In the genomic region with DNA sequence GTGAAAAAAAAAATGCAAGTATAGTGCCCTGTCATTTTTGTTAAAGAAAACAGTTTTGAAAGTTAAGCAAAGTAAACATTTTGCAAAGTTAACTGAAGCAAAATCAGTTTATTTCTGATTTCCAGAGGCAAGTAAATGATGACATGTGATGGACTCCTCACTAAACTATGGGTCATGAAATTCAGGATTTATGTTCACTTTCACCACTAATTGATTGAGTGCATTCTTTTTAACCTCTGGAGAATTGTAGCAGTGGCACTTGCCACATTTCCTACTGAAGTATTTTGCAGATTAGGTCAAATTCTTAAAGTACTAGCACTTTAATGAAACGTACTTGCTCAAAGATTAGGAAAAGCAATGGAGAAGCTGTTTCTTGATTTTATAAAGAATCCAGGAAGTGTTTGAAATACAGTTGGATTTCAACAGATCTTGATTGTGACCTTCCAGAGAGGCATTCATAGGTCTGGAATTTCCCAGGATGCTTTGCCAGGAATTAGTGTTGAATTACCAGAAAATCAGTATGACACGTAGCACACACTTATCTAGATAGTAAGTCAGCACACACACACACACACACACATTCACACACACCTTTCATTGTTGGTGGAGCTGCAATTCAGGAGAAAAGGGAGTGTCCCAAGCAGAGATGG, we compare ENCODE assay signal across 11 cellular contexts.
DNase-seq lines count a peak whose midpoint lies in the region; ATAC-seq and TF ChIP-seq lines count a peak whose summit lies in the region.
"Had no signal": no experiment of that assay in that cellular context is flagged by ENCODE, and none has a peak within 500 bp of the region (broad histone marks: within the 10 kb centered on the region; RNA-seq: fewer than 3 reads in every experiment).

No MANE protein-coding gene starts in this region.

- in situ Hi-C loops in IMR-90 (cut with MboI; ENCODE audit: low sequenced_read_pairs) (no loop called here), mammary epithelial cell (cut with MboI; ENCODE audit: low sequenced_read_pairs in 2 of 2) (no loop called here), transverse colon (cut with MboI; ENCODE audit: low pct_ligation_motif_present in 1 of 4, low pct_unique_long_range_greater_than_20kb in 1 of 4, low sequenced_read_pairs in 3 of 4) (no loop called here)

- H3K79me1 ChIP-seq in IMR-90 (ENCODE audit: low read depth in 1 of 2, low read length in 2 of 2) = no peaks in the 10 kb centered on the region

- H2BK15ac ChIP-seq in IMR-90 (ENCODE audit: low read depth, low read length) = peak overlapping the region; percentile 90; the same call in 2 of the 3 replicates

- H4K5ac ChIP-seq in IMR-90 (ENCODE audit: low read depth, low read length) = peak overlapping the region; percentile 81

- no peaks in the 10 kb centered on the region for H3K27me3 ChIP-seq in IMR-90 (ENCODE audit: control insufficient read depth, insufficient read depth, low read length)
- H3K27me3 ChIP-seq in mammary epithelial cell (ENCODE audit: insufficient read depth, low read length) = no peaks in the 10 kb centered on the region
- H3K27me3 ChIP-seq in kidney epithelial cell (ENCODE audit: control insufficient read depth, insufficient read depth, low read length) = no peaks in the 10 kb centered on the region
- H3K27me3 ChIP-seq in transverse colon = no peaks in the 10 kb centered on the region

- no peak for TF ChIP-seq CTCF in IMR-90 (conservative IDR thresholded peaks at IDR 0.05; ENCODE audit: low read depth, low read length)
- no peak for TF ChIP-seq CTCF in mammary epithelial cell (conservative IDR thresholded peaks at IDR 0.05 in 1 of 2, IDR thresholded peaks at IDR 0.05 in 1 of 2; ENCODE audit: extremely low read depth in 1 of 2, insufficient read depth in 1 of 2, low read depth in 1 of 2, low read length in 2 of 2)
- no peak for TF ChIP-seq CTCF in kidney epithelial cell (IDR thresholded peaks at IDR 0.05; ENCODE audit: insufficient read depth, low read length, poor library complexity, severe bottlenecking)
- no peak for TF ChIP-seq CTCF in transverse colon (IDR thresholded peaks at IDR 0.05)

- BruUV-seq in IMR-90 (replicated peaks; lab: Mats Ljungman, UMichigan) (no TSS peak), mammary epithelial cell (replicated peaks; lab: Mats Ljungman, UMichigan) (no TSS peak)

- H2BK5ac ChIP-seq in IMR-90 (ENCODE audit: low read depth, low read length, poor library complexity, severe bottlenecking) = peak overlapping the region; percentile 98

- peaks cover 0 to 1% of the 10 kb centered on the region in 2 donors for H3K9me3 Mint-ChIP-seq in stimulated activated naive B cell treated with anti-CD40 and anti-IgM and Interleukin-4, amounts not matched to agents 10 μg/mL and 1 μg/mL and 100 μg/mL, for 72 hours
- no peaks in the 10 kb centered on the region for H3K9me3 Mint-ChIP-seq in activated CD4-positive, alpha-beta T cell treated with anti-CD3 and anti-CD28 coated beads, Interleukin-2, amount 10 ng/mL, durations not matched to agents 7 days and 5 days
- H3K9me3 Mint-ChIP-seq: T-helper 1 cell treated with Interleukin-12 subunit alpha and Interleukin-12 subunit beta and Interleukin-4 antibody, amounts not matched to agents 30 μg/mL and 1 μg/mL, for 36 hours had no signal

- no peak overlapping the region for H3K4me3 Mint-ChIP-seq in stimulated activated naive B cell treated with anti-CD40 and anti-IgM and Interleukin-4, amounts not matched to agents 10 μg/mL and 1 μg/mL and 100 μg/mL, for 72 hours
- no peak overlapping the region for H3K4me3 Mint-ChIP-seq in activated CD4-positive, alpha-beta T cell treated with anti-CD3 and anti-CD28 coated beads, Interleukin-2, amount 10 ng/mL, durations not matched to agents 7 days and 5 days
- H3K4me3 Mint-ChIP-seq: nephron; T-helper 1 cell treated with Interleukin-12 subunit alpha and Interleukin-12 subunit beta and Interleukin-4 antibody, amounts not matched to agents 30 μg/mL and 1 μg/mL, for 36 hours had no signal

- peak overlapping the region; percentile 83 for H4K91ac ChIP-seq in IMR-90 (ENCODE audit: insufficient read depth, low read depth, low read length)

- peak overlapping the region; percentile 89 for H2BK120ac ChIP-seq in IMR-90 (ENCODE audit: low read depth, low read length)

- TF ChIP-seq RAD21 in IMR-90 (IDR thresholded peaks at IDR 0.05; ENCODE audit: low read length) = no peak

- peak overlapping the region; percentile 80; the same call in 1 of the 2 replicates for H3K14ac ChIP-seq in IMR-90 (replicated peaks; ENCODE audit: low read depth, low read length)

- H3K23ac ChIP-seq in IMR-90 (ENCODE audit: low read depth, low read length) = no peak overlapping the region; the same call in 1 of the 2 replicates

- H2AK5ac ChIP-seq in IMR-90 (ENCODE audit: low read depth, low read length) = peak overlapping the region; percentile 80; the same call in 1 of the 2 replicates

- H2AK9ac ChIP-seq in IMR-90 (replicated peaks; ENCODE audit: low read depth, low read length, poor library complexity) = no peak overlapping the region

- peak overlapping the region; percentile 83 for H2BK20ac ChIP-seq in IMR-90 (ENCODE audit: low read depth, low read length)

- H3K9me3 ChIP-seq in IMR-90 (ENCODE audit: control insufficient read depth, insufficient read depth, low read length) = no peaks in the 10 kb centered on the region
- H3K9me3 ChIP-seq in mammary epithelial cell (replicated peaks; ENCODE audit: insufficient read depth, low read length) = no peaks in the 10 kb centered on the region
- H3K9me3 ChIP-seq in transverse colon = no peaks in the 10 kb centered on the region

- intact Hi-C loops in IMR-90 (cut with micrococcal nuclease) = loop anchor here (1.0 to 5.0 kb wide), 3 partner anchors 85 to 380 kb away; a partner anchor contains a TSS
- intact Hi-C loops in mammary epithelial cell (cut with micrococcal nuclease) = loop anchor here (1.0 to 5.0 kb wide), 3 partner anchors 21 to 255 kb away; a partner anchor contains a TSS
- intact Hi-C loops in transverse colon (cut with DNase I; ENCODE audit: low total_unique reads) = no loop called here

- H3K9ac ChIP-seq in IMR-90 (ENCODE audit: low read depth, low read length) = peak overlapping the region; percentile 45; the same call in 1 of the 2 replicates
- peak overlapping the region; percentile 19 for H3K9ac ChIP-seq in mammary epithelial cell (ENCODE audit: insufficient read depth, low read length)

- H4K20me1 ChIP-seq in IMR-90 (ENCODE audit: insufficient read depth, low read length) (no peaks in the 10 kb centered on the region), mammary epithelial cell (ENCODE audit: insufficient read depth, low read length) (no peaks in the 10 kb centered on the region)

- H3K36me3 Mint-ChIP-seq in stimulated activated naive B cell treated with anti-CD40 and anti-IgM and Interleukin-4, amounts not matched to agents 10 μg/mL and 1 μg/mL and 100 μg/mL, for 72 hours = no peaks in the 10 kb centered on the region
- H3K36me3 Mint-ChIP-seq in activated CD4-positive, alpha-beta T cell treated with anti-CD3 and anti-CD28 coated beads, Interleukin-2, amount 10 ng/mL, durations not matched to agents 7 days and 5 days (ENCODE audit: low read depth) = no peaks in the 10 kb centered on the region

- peak overlapping the region; percentile 86 for H3K4ac ChIP-seq in IMR-90 (ENCODE audit: low read depth, low read length)

- no peaks in the 10 kb centered on the region for H3K79me2 ChIP-seq in mammary epithelial cell (ENCODE audit: insufficient read depth, low read length)

- H3K18ac ChIP-seq in IMR-90 (ENCODE audit: low read depth, low read length) = peak overlapping the region; percentile 98

- H3K9me1 ChIP-seq in IMR-90 (ENCODE audit: insufficient read depth, low read length) = 0 out of 2 replicates have a peak, but pooled peaks cover 4% of the 10 kb centered on the region

- DNase-seq in IMR-90 (peak; percentile 94), mammary epithelial cell (peak; percentile 95), kidney epithelial cell (ENCODE audit: low read depth) (peak; percentile 80), transverse colon (peak; percentile 64), NCI-H1417 (lab: John Stamatoyannopoulos, UW) (no peak), hippocampal formation (lab: John Stamatoyannopoulos, UW) (no peak)
- DNase-seq in stimulated activated naive B cell treated with anti-CD40 and anti-IgM and Interleukin-4, amounts not matched to agents 10 μg/mL and 1 μg/mL and 100 μg/mL, for 72 hours = no peak
- DNase-seq in activated CD4-positive, alpha-beta T cell treated with anti-CD3 and anti-CD28 coated beads, Interleukin-2, amount 10 ng/mL, durations not matched to agents 7 days and 5 days = no peak
- DNase-seq: substantia nigra had no signal

- H3K36me3 ChIP-seq in IMR-90 (ENCODE audit: control insufficient read depth, insufficient read depth, low read length) (no peaks in the 10 kb centered on the region), mammary epithelial cell (ENCODE audit: insufficient read depth, low read length) (no peaks in the 10 kb centered on the region), kidney epithelial cell (ENCODE audit: control insufficient read depth, insufficient read depth, low read length) (no peaks in the 10 kb centered on the region), transverse colon (no peaks in the 10 kb centered on the region)

- ATAC-seq in IMR-90 (ENCODE audit: low read depth) = peak; percentile 76
- ATAC-seq in stimulated activated naive B cell treated with anti-CD40 and anti-IgM and Interleukin-4, amounts not matched to agents 10 μg/mL and 1 μg/mL and 100 μg/mL, for 72 hours (replicated peaks) = no peak

- H3K27ac ChIP-seq in IMR-90 (ENCODE audit: insufficient read depth, low read length) (peak overlapping the region; percentile 90), mammary epithelial cell (ENCODE audit: insufficient read depth, low read depth, low read length) (peak overlapping the region; percentile 73), transverse colon (peak overlapping the region; percentile 54 to 76 (median 71))

- dilution Hi-C loops in IMR-90 (cut with HindIII; ENCODE audit: low sequenced_read_pairs, unreplicated experiment) = no loop called here
- dilution Hi-C loops in mammary epithelial cell (cut with HindIII; ENCODE audit: low sequenced_read_pairs) = no loop called here

- WGBS in IMR-90 (ENCODE audit: extremely low coverage in 2 of 2, insufficient read length in 1 of 2), 2 experiments = no CpG with 5 or more reads among the region's 2 CpGs
- WGBS in mammary epithelial cell (ENCODE audit: low coverage, missing lambda C conversion rate) = 21% methylated on average over 2 of the region's 2 CpGs
- 0 to 20% methylated on average over 1 to 2 of the region's 2 CpGs for WGBS in transverse colon (ENCODE audit: low coverage in 1 of 2), 2 donors

- peaks cover 9% of the 10 kb centered on the region for H3K4me1 ChIP-seq in IMR-90 (ENCODE audit: control insufficient read depth, insufficient read depth, low read length)
- peaks cover 11% of the 10 kb centered on the region for H3K4me1 ChIP-seq in mammary epithelial cell (ENCODE audit: insufficient read depth, low read length)
- H3K4me1 ChIP-seq in transverse colon = peaks cover 6 to 25% (median 12%) of the 10 kb centered on the region in 4 donors

- H2AFZ ChIP-seq in IMR-90 (replicated peaks; ENCODE audit: low read length, poor library complexity) (peak overlapping the region; percentile 60), mammary epithelial cell (ENCODE audit: low read depth, low read length) (peak overlapping the region; percentile 76)

- peak overlapping the region; percentile 88 for H3K4me2 ChIP-seq in IMR-90 (ENCODE audit: low read depth, low read length)
- H3K4me2 ChIP-seq in mammary epithelial cell (ENCODE audit: insufficient read depth, low read depth, low read length) = peak overlapping the region; percentile 61

- no peak; the same call in 1 of the 2 replicates for TF ChIP-seq POLR2A in IMR-90 (IDR thresholded peaks at IDR 0.05; ENCODE audit: low read depth, low read length)
- TF ChIP-seq POLR2A in transverse colon (IDR thresholded peaks at IDR 0.05) = peak; percentile 9

- H3K4me1 Mint-ChIP-seq in stimulated activated naive B cell treated with anti-CD40 and anti-IgM and Interleukin-4, amounts not matched to agents 10 μg/mL and 1 μg/mL and 100 μg/mL, for 72 hours = no peaks in the 10 kb centered on the region
- H3K4me1 Mint-ChIP-seq in activated CD4-positive, alpha-beta T cell treated with anti-CD3 and anti-CD28 coated beads, Interleukin-2, amount 10 ng/mL, durations not matched to agents 7 days and 5 days = no peaks in the 10 kb centered on the region

- peak overlapping the region; percentile 92 to 93 for H4K8ac ChIP-seq in IMR-90 (ENCODE audit: low read depth in 2 of 2, low read length in 2 of 2)

- no peak overlapping the region for H3K27ac Mint-ChIP-seq in stimulated activated naive B cell treated with anti-CD40 and anti-IgM and Interleukin-4, amounts not matched to agents 10 μg/mL and 1 μg/mL and 100 μg/mL, for 72 hours
- H3K27ac Mint-ChIP-seq in activated CD4-positive, alpha-beta T cell treated with anti-CD3 and anti-CD28 coated beads, Interleukin-2, amount 10 ng/mL, durations not matched to agents 7 days and 5 days = no peak overlapping the region
- H3K27ac Mint-ChIP-seq: nephron; T-helper 1 cell treated with Interleukin-12 subunit alpha and Interleukin-12 subunit beta and Interleukin-4 antibody, amounts not matched to agents 30 μg/mL and 1 μg/mL, for 36 hours had no signal

- H3K56ac ChIP-seq in IMR-90 (ENCODE audit: extremely low read depth, insufficient read depth, low read length) = peak overlapping the region; percentile 53

- H3K27me3 Mint-ChIP-seq in stimulated activated naive B cell treated with anti-CD40 and anti-IgM and Interleukin-4, amounts not matched to agents 10 μg/mL and 1 μg/mL and 100 μg/mL, for 72 hours = peaks cover 0 to 7% of the 10 kb centered on the region in 2 donors
- no peaks in the 10 kb centered on the region for H3K27me3 Mint-ChIP-seq in activated CD4-positive, alpha-beta T cell treated with anti-CD3 and anti-CD28 coated beads, Interleukin-2, amount 10 ng/mL, durations not matched to agents 7 days and 5 days

- CTCF ChIA-PET in IMR-90 (lab: Yijun Ruan, JAX) (no interaction called here), mammary epithelial cell (lab: Charles Lee; ENCODE audit: low non-redundant PET) (interaction anchor here (0.6 kb wide), 1 partner anchor 259 kb away, joined by 3 read pairs; no protein-coding TSS in a partner anchor)
- CTCF ChIA-PET in activated CD4-positive, alpha-beta T cell treated with anti-CD3 and anti-CD28 coated beads, Interleukin-2, amount 10 ng/mL, durations not matched to agents 7 days and 5 days (lab: Charles Lee) = no interaction called here

- TF ChIP-seq EP300 in transverse colon (IDR thresholded peaks at IDR 0.05; ENCODE audit: low read depth) = no peak

- POLR2A ChIA-PET in IMR-90 (lab: Charles Lee; ENCODE audit: unreplicated experiment) = no interaction called here
- POLR2A ChIA-PET in activated CD4-positive, alpha-beta T cell treated with anti-CD3 and anti-CD28 coated beads, Interleukin-2, amount 10 ng/mL, durations not matched to agents 7 days and 5 days (lab: Charles Lee) = interaction anchor here (0.6 kb wide), 1 partner anchor 1032 kb away, joined by 3 read pairs; no protein-coding TSS in a partner anchor

- H3K4me3 ChIP-seq in IMR-90 (ENCODE audit: insufficient read depth, low read depth, low read length) (no peak overlapping the region), mammary epithelial cell (replicated peaks in 1 of 3; ENCODE audit: insufficient read depth in 1 of 3, low read depth in 2 of 3, low read length in 3 of 3) (no peak overlapping the region), kidney epithelial cell (ENCODE audit: low read depth, low read length) (no peak overlapping the region), transverse colon (no peak overlapping the region)

Comparison
In these comparisons a context has a peak if more than half of its experiments do, and no peak if none do; other contexts are left out.
1. DNase-seq: peak in IMR-90 (single experiment), mammary epithelial cell (single experiment), kidney epithelial cell (single experiment) and transverse colon (single experiment); none in stimulated activated naive B cell treated with anti-CD40 and anti-IgM and Interleukin-4, amounts not matched to agents 10 μg/mL and 1 μg/mL and 100 μg/mL, for 72 hours (single experiment), NCI-H1417 (0 of 3), activated CD4-positive, alpha-beta T cell treated with anti-CD3 and anti-CD28 coated beads, Interleukin-2, amount 10 ng/mL, durations not matched to agents 7 days and 5 days (single experiment) and hippocampal formation (0 of 2).
2. Peak in every context shown above with its lines, with median percentiles within 50 percentile points of each other: H3K27ac ChIP-seq.